ENCODE assay signal across 1 cellular context in genomic region chr1:209827384-209828261, GRCh38.
TF ChIP-seq lines count a peak whose summit lies in the region.

TSS of gene UTP25 (plus strand) at chr1:209827972. CDS start at chr1:209828064, 92 bp downstream.

TF ChIP-seq in HepG2, 621 proteins besides CTCF, POLR2A, EP300 and RAD21 (continued from another document and continues in another):
- peak; percentile 37; the same call in 1 of the 2 replicates for TF ChIP-seq ZBTB33 (CRISPR knock-in tag; IDR thresholded peaks at IDR 0.05)
- TF ChIP-seq PRMT3 (CRISPR knock-in tag; IDR thresholded peaks at IDR 0.05; ENCODE audit: borderline replicate concordance, low read depth): no peak
- TF ChIP-seq GTF3A (CRISPR knock-in tag; conservative IDR thresholded peaks at IDR 0.05): no peak
- TF ChIP-seq ZMYM4 (CRISPR knock-in tag; IDR thresholded peaks at IDR 0.05): peak; percentile 98
- no peak for TF ChIP-seq ZMAT5 (CRISPR knock-in tag; IDR thresholded peaks at IDR 0.05; ENCODE audit: borderline replicate concordance, low read depth)
- no peak for TF ChIP-seq SYNCRIP (IDR thresholded peaks at IDR 0.05; ENCODE audit: insufficient read depth, low read depth, low read length)
- TF ChIP-seq PCBP1 (IDR thresholded peaks at IDR 0.05; ENCODE audit: borderline replicate concordance, low read depth, low read length): no peak
- TF ChIP-seq SMAD1 (CRISPR knock-in tag; IDR thresholded peaks at IDR 0.05; ENCODE audit: borderline replicate concordance, low read depth): no peak; the same call in 1 of the 2 replicates
- peak; percentile 67 to 71; a peak in 2 of 4 replicates for TF ChIP-seq HMGXB4 (CRISPR knock-in tag; IDR thresholded peaks at IDR 0.05; ENCODE audit: borderline replicate concordance in 1 of 2, low read depth in 1 of 2)
- TF ChIP-seq ATF2 (CRISPR knock-in tag; IDR thresholded peaks at IDR 0.05): peak; percentile 66; the same call in 1 of the 2 replicates
- TF ChIP-seq ZNF337 (CRISPR knock-in tag; IDR thresholded peaks at IDR 0.05; ENCODE audit: borderline replicate concordance, low read depth): no peak; the same call in 1 of the 2 replicates
- TF ChIP-seq NKX3-1 (CRISPR knock-in tag; IDR thresholded peaks at IDR 0.05): no peak
- TF ChIP-seq MAFF (IDR thresholded peaks at IDR 0.05; ENCODE audit: low read depth, low read length): peak; percentile 46; the same call in 1 of the 2 replicates
- no peak for TF ChIP-seq AKAP8 (CRISPR knock-in tag; IDR thresholded peaks at IDR 0.05)
- TF ChIP-seq ZFP82 (CRISPR knock-in tag; IDR thresholded peaks at IDR 0.05; ENCODE audit: borderline replicate concordance): no peak
- no peak for TF ChIP-seq U2AF2 (IDR thresholded peaks at IDR 0.05; ENCODE audit: low read depth, low read length)
- peak; percentile 63; the same call in 1 of the 2 replicates for TF ChIP-seq ATF7-NPFF (CRISPR knock-in tag; IDR thresholded peaks at IDR 0.05; ENCODE audit: low read depth)
- TF ChIP-seq TFAP4 (IDR thresholded peaks at IDR 0.05; ENCODE audit: borderline replicate concordance, low read depth): no peak; the same call in 1 of the 2 replicates
- TF ChIP-seq RFX3 (CRISPR knock-in tag; IDR thresholded peaks at IDR 0.05): no peak
- TF ChIP-seq ERF (CRISPR knock-in tag; IDR thresholded peaks at IDR 0.05): peak; percentile 61; the same call in 1 of the 2 replicates
- TF ChIP-seq FOXC1 (CRISPR knock-in tag; IDR thresholded peaks at IDR 0.05; ENCODE audit: borderline replicate concordance): no peak
- TF ChIP-seq ZNF800 (CRISPR knock-in tag; IDR thresholded peaks at IDR 0.05): no peak
- TF ChIP-seq ZNF253 (CRISPR knock-in tag; IDR thresholded peaks at IDR 0.05; ENCODE audit: borderline replicate concordance): peak; percentile 66; the same call in 1 of the 2 replicates
- 0 out of 4 replicates have a peak, but pooled peaks of 1 of the 2 experiments have one; percentile 34 for TF ChIP-seq REST (IDR thresholded peaks at IDR 0.05; ENCODE audit: borderline replicate concordance in 1 of 2, low read depth in 1 of 2, low read length in 2 of 2)
- peak in 1 of 2 experiments; percentile 90; a peak in 1 of 4 replicates for TF ChIP-seq KLF16 (CRISPR knock-in tag; IDR thresholded peaks at IDR 0.05)
- TF ChIP-seq RXRA (CRISPR knock-in tag; IDR thresholded peaks at IDR 0.05): 0 out of 2 replicates have a peak, but pooled peaks have one; percentile 30
- TF ChIP-seq ZHX2 (IDR thresholded peaks at IDR 0.05; ENCODE audit: low read depth): peak; percentile 13; the same call in 1 of the 2 replicates
- no peak for TF ChIP-seq ZHX2 (CRISPR knock-in tag; IDR thresholded peaks at IDR 0.05; ENCODE audit: borderline replicate concordance)
- TF ChIP-seq GTF2F1 (IDR thresholded peaks at IDR 0.05; ENCODE audit: low read length): no peak
- no peak; the same call in 1 of the 2 replicates for TF ChIP-seq MTA1 (CRISPR knock-in tag; IDR thresholded peaks at IDR 0.05; ENCODE audit: borderline replicate concordance)
- no peak for TF ChIP-seq ARHGAP35 (CRISPR knock-in tag; IDR thresholded peaks at IDR 0.05; ENCODE audit: borderline replicate concordance)
- TF ChIP-seq SRSF9 (IDR thresholded peaks at IDR 0.05; ENCODE audit: borderline replicate concordance, insufficient read depth, low read depth, low read length, poor library complexity, severe bottlenecking): no peak
- peak; percentile 44; the same call in 1 of the 2 replicates for TF ChIP-seq MEF2D (CRISPR knock-in tag; IDR thresholded peaks at IDR 0.05)
- no peak for TF ChIP-seq CREB3 (CRISPR knock-in tag; IDR thresholded peaks at IDR 0.05)
- no peak for TF ChIP-seq SATB2 (CRISPR knock-in tag; IDR thresholded peaks at IDR 0.05)
